Comparison of ENCODE assay signal across 18 cellular contexts in genomic region chr5:18699681-18700080, GRCh38.
"Had no signal": no experiment of that assay in that cellular context is flagged by ENCODE, and none has a peak within 500 bp of the region (broad histone marks: within the 10 kb centered on the region; RNA-seq: fewer than 3 reads in every experiment).

No MANE protein-coding gene starts in this region.

- DNase-seq: activated T-cell treated with anti-CD3 and anti-CD28 coated beads, Interleukin-2, amount 50 U/mL, for 1 hour; cerebellar nuclear complex; cortex of kidney; head of caudate nucleus; left ventricle myocardium superior; mammary epithelial cell; posterior cingulate gyrus; right lobe of liver; stimulated activated CD4-positive, alpha-beta T cell treated with anti-CD3 and anti-CD28 coated beads, Interleukin-2, amount 100 ng/mL, for 48 hours; substantia nigra; T-helper 9 cell; thyroid gland; upper lobe of right lung had no signal

- H3K27ac Mint-ChIP-seq: neural progenitor cell, WTC11 had no signal

- H3K36me3 Mint-ChIP-seq: activated naive CD4-positive, alpha-beta T cell treated with anti-CD3 and anti-CD28 coated beads, Interleukin-2, amount 50 U/mL, for 72 hours; neural progenitor cell; WTC11 had no signal

- H3K4me3 Mint-ChIP-seq: neural progenitor cell, WTC11 had no signal

- H3K27me3 Mint-ChIP-seq: stimulated activated naive CD8-positive, alpha-beta T cell treated with anti-CD3 and anti-CD28 coated beads, Interleukin-15, Interleukin-2, amounts not matched to agents 100 ng/mL and 50 ng/mL, for 24 hours had no signal

- ATAC-seq: activated naive CD4-positive, alpha-beta T cell treated with anti-CD3 and anti-CD28 coated beads, Interleukin-2, amount 50 U/mL, for 72 hours; gastroesophageal sphincter; left ventricle myocardium superior; right lobe of liver; upper lobe of right lung; WTC11 had no signal

- H3K9me3 Mint-ChIP-seq: activated naive CD4-positive, alpha-beta T cell treated with anti-CD3 and anti-CD28 coated beads, Interleukin-2, amount 50 U/mL, for 72 hours; stimulated activated naive CD8-positive, alpha-beta T cell treated with anti-CD3 and anti-CD28 coated beads, Interleukin-15, Interleukin-2, amounts not matched to agents 100 ng/mL and 50 ng/mL, for 24 hours; WTC11 had no signal
